Comparison of ENCODE assay signal across 24 cellular contexts in genomic region chr21:24200052-24200451, GRCh38.
DNase-seq lines count a peak whose midpoint lies in the region; ATAC-seq and TF ChIP-seq lines count a peak whose summit lies in the region.
"Had no signal": no experiment of that assay in that cellular context is flagged by ENCODE, and none has a peak within 500 bp of the region (broad histone marks: within the 10 kb centered on the region; RNA-seq: fewer than 3 reads in every experiment).

No MANE protein-coding gene starts in this region.

- no peak overlapping the region for H3K27ac Mint-ChIP-seq in stimulated activated memory B cell treated with anti-CD40 and anti-IgM and Interleukin-4, amounts not matched to agents 10 μg/mL and 1 μg/mL and 100 μg/mL, for 72 hours
- H3K27ac Mint-ChIP-seq: activated B cell treated with CpG ODN at 0.5 μM for 24 hours; activated naive CD8-positive, alpha-beta T cell treated with anti-CD3 and anti-CD28 coated beads, Interleukin-2, amount 10 ng/mL, durations not matched to agents 7 days and 5 days; activated T-helper 1 cell treated with anti-CD3 and anti-CD28 coated beads, Interleukin-12 subunit alpha, Interleukin-12 subunit beta, Interleukin-2, Interleukin-4 antibody, amounts not matched to agents 30 ng/mL and 10 ng/mL and 1 ng/mL, durations not matched to agents 14 hours and 24 hours and 36 hours; dendritic cell treated with granulocyte-macrophage colony-stimulating factor and Interleukin-4, amounts not matched to agents 40 ng/mL and 50 ng/mL, for 4 days; T-helper 2 cell treated with Interferon-gamma antibody and Interleukin-4, amounts not matched to agents 5 μg/mL and 100 μg/mL, for 36 hours; type B pancreatic cell had no signal

- no peaks in the 10 kb centered on the region for H3K27me3 ChIP-seq in WERI-Rb-1 (ENCODE audit: insufficient read depth, low read depth, severe bottlenecking)
- H3K27me3 ChIP-seq: BLaER1 treated with 17β-estradiol and CSF1 and Interleukin-3, amounts not matched to agents 10 nM and 100 nM; breast epithelium; right lobe of liver; SJCRH30 had no signal

- H3K4me3 Mint-ChIP-seq in stimulated activated memory B cell treated with anti-CD40 and anti-IgM and Interleukin-4, amounts not matched to agents 10 μg/mL and 1 μg/mL and 100 μg/mL, for 72 hours: no peak overlapping the region
- H3K4me3 Mint-ChIP-seq: activated B cell treated with CpG ODN at 0.5 μM for 24 hours; activated naive CD8-positive, alpha-beta T cell treated with anti-CD3 and anti-CD28 coated beads, Interleukin-2, amount 10 ng/mL, durations not matched to agents 7 days and 5 days; activated T-helper 1 cell treated with anti-CD3 and anti-CD28 coated beads, Interleukin-12 subunit alpha, Interleukin-12 subunit beta, Interleukin-2, Interleukin-4 antibody, amounts not matched to agents 30 ng/mL and 10 ng/mL and 1 ng/mL, durations not matched to agents 14 hours and 24 hours and 36 hours; dendritic cell treated with granulocyte-macrophage colony-stimulating factor and Interleukin-4, amounts not matched to agents 40 ng/mL and 50 ng/mL, for 4 days; T-helper 2 cell treated with Interferon-gamma antibody and Interleukin-4, amounts not matched to agents 5 μg/mL and 100 μg/mL, for 36 hours; type B pancreatic cell had no signal

- no peaks in the 10 kb centered on the region for H3K27me3 Mint-ChIP-seq in stimulated activated memory B cell treated with anti-CD40 and anti-IgM and Interleukin-4, amounts not matched to agents 10 μg/mL and 1 μg/mL and 100 μg/mL, for 72 hours
- H3K27me3 Mint-ChIP-seq: activated B cell treated with CpG ODN at 0.5 μM for 24 hours; activated naive CD8-positive, alpha-beta T cell treated with anti-CD3 and anti-CD28 coated beads, Interleukin-2, amount 10 ng/mL, durations not matched to agents 7 days and 5 days; dendritic cell treated with granulocyte-macrophage colony-stimulating factor and Interleukin-4, amounts not matched to agents 40 ng/mL and 50 ng/mL, for 4 days; naive B cell; type B pancreatic cell had no signal

- no peak overlapping the region for H3K27ac ChIP-seq in WERI-Rb-1
- H3K27ac ChIP-seq: BLaER1 treated with 17β-estradiol and CSF1 and Interleukin-3, amounts not matched to agents 10 nM and 100 nM; breast epithelium; PC-9; right lobe of liver; SJCRH30 had no signal

- ATAC-seq in GM18517 (IDR thresholded peaks at IDR 0.05; ENCODE audit: unreplicated experiment): peak; percentile 61
- peak; percentile 49 for ATAC-seq in GM19468 (IDR thresholded peaks at IDR 0.05; ENCODE audit: extremely low read depth, unreplicated experiment)
- peak; percentile 92 for ATAC-seq in HG02852 (IDR thresholded peaks at IDR 0.05; ENCODE audit: unreplicated experiment)
- ATAC-seq in HG03521 (IDR thresholded peaks at IDR 0.05; ENCODE audit: unreplicated experiment): peak; percentile 56
- no peak for ATAC-seq in stimulated activated memory B cell treated with anti-CD40 and anti-IgM and Interleukin-4, amounts not matched to agents 10 μg/mL and 1 μg/mL and 100 μg/mL, for 72 hours
- ATAC-seq: right lobe of liver had no signal

- H3K36me3 ChIP-seq in WERI-Rb-1: no peaks in the 10 kb centered on the region
- H3K36me3 ChIP-seq: BLaER1 treated with 17β-estradiol and CSF1 and Interleukin-3, amounts not matched to agents 10 nM and 100 nM; breast epithelium; right lobe of liver; SJCRH30 had no signal

- H3K9me3 ChIP-seq in WERI-Rb-1 (ENCODE audit: severe bottlenecking): no peaks in the 10 kb centered on the region
- H3K9me3 ChIP-seq: BLaER1 treated with 17β-estradiol and CSF1 and Interleukin-3, amounts not matched to agents 10 nM and 100 nM; breast epithelium; right lobe of liver; SJCRH30 had no signal

- H3K36me3 Mint-ChIP-seq in stimulated activated memory B cell treated with anti-CD40 and anti-IgM and Interleukin-4, amounts not matched to agents 10 μg/mL and 1 μg/mL and 100 μg/mL, for 72 hours: no peaks in the 10 kb centered on the region
- H3K36me3 Mint-ChIP-seq: activated naive CD8-positive, alpha-beta T cell treated with anti-CD3 and anti-CD28 coated beads, Interleukin-2, amount 10 ng/mL, durations not matched to agents 7 days and 5 days; naive B cell; type B pancreatic cell had no signal

- no peak overlapping the region for H3K4me3 ChIP-seq in WERI-Rb-1 (ENCODE audit: low read depth, low read length)
- H3K4me3 ChIP-seq: BLaER1 treated with 17β-estradiol and CSF1 and Interleukin-3, amounts not matched to agents 10 nM and 100 nM; breast epithelium; PC-9; right lobe of liver; SJCRH30 had no signal

- no peak for DNase-seq in WERI-Rb-1
- no peak for DNase-seq in NCI-H187 (lab: John Stamatoyannopoulos, UW)
- no peak for DNase-seq in DMS153 (lab: John Stamatoyannopoulos, UW)
- DNase-seq: activated B cell treated with CpG ODN at 0.5 μM for 24 hours; activated naive CD8-positive, alpha-beta T cell treated with anti-CD3 and anti-CD28 coated beads, Interleukin-2, amount 10 ng/mL, durations not matched to agents 7 days and 5 days; hippocampal formation; mammary epithelial cell; naive B cell; NCI-H526 treated with DMSO at 0.1 percent for 48 hours; PC-9; right lobe of liver; SJCRH30; stimulated activated naive CD4-positive, alpha-beta T cell treated with Interleukin-2 at 50 U/mL for 16 hours had no signal

- no peak for TF ChIP-seq CTCF in WERI-Rb-1 (IDR thresholded peaks at IDR 0.05; ENCODE audit: low read depth, low read length)

- no peaks in the 10 kb centered on the region for H3K9me3 Mint-ChIP-seq in stimulated activated memory B cell treated with anti-CD40 and anti-IgM and Interleukin-4, amounts not matched to agents 10 μg/mL and 1 μg/mL and 100 μg/mL, for 72 hours
- H3K9me3 Mint-ChIP-seq: activated B cell treated with CpG ODN at 0.5 μM for 24 hours; activated naive CD8-positive, alpha-beta T cell treated with anti-CD3 and anti-CD28 coated beads, Interleukin-2, amount 10 ng/mL, durations not matched to agents 7 days and 5 days; activated T-helper 1 cell treated with anti-CD3 and anti-CD28 coated beads, Interleukin-12 subunit alpha, Interleukin-12 subunit beta, Interleukin-2, Interleukin-4 antibody, amounts not matched to agents 30 ng/mL and 10 ng/mL and 1 ng/mL, durations not matched to agents 14 hours and 24 hours and 36 hours; T-helper 2 cell treated with Interferon-gamma antibody and Interleukin-4, amounts not matched to agents 5 μg/mL and 100 μg/mL, for 36 hours; type B pancreatic cell had no signal

- no peaks in the 10 kb centered on the region for H3K4me1 Mint-ChIP-seq in stimulated activated memory B cell treated with anti-CD40 and anti-IgM and Interleukin-4, amounts not matched to agents 10 μg/mL and 1 μg/mL and 100 μg/mL, for 72 hours
